In genomic region chr3:105436687-105437086, GRCh38 we compare ENCODE assay signal across 30 cellular contexts.
"Had no signal": no experiment of that assay in that cellular context is flagged by ENCODE, and none has a peak within 500 bp of the region (broad histone marks: within the 10 kb centered on the region; RNA-seq: fewer than 3 reads in every experiment).

No MANE protein-coding gene starts in this region.

- H3K27me3 ChIP-seq: ascending aorta, Peyer's patch, SJCRH30 had no signal

- DNase-seq: activated CD4-positive, alpha-beta T cell treated with anti-CD3 and anti-CD28 coated beads for 48 hours; activated CD4-positive, alpha-beta T cell treated with anti-CD3 and anti-CD28 coated beads, Interleukin-2, amount 50 U/mL, for 4 hours; activated CD4-positive, CD25-positive, alpha-beta regulatory T cell treated with anti-CD3 and anti-CD28 coated beads, Interleukin-2, amount 50 U/mL, for 72 hours; activated CD8-positive, alpha-beta memory T cell treated with anti-CD3 and anti-CD28 coated beads, Interleukin-2, amount 50 U/mL, for 48 hours; activated CD8-positive, alpha-beta T cell treated with anti-CD3 and anti-CD28 coated beads, Interleukin-2, amount 10 ng/mL, durations not matched to agents 7 days and 5 days; activated T-cell treated with anti-CD3 and anti-CD28 coated beads, Interleukin-2, amount 50 U/mL, for 1 hour; amniotic stem cell; cerebellar nuclear complex; Karpas-422; NCI-H1092; NCI-H1417; NCI-H1694; NCI-H2029; NCI-H2107; NCI-H2171 treated with DMSO at 0.1 percent for 48 hours; NCI-H345; NCI-H510A; NCI-H69; NK-92 treated with Interleukin-12 subunit alpha and Interleukin-12 subunit beta, amount 100 ng/mL, for 24 hours; Peyer's patch; Right ventricle myocardium superior; SJCRH30; SK-N-SH; T-helper 1 cell had no signal

- H3K9me3 ChIP-seq: ascending aorta, Peyer's patch, SJCRH30, SK-N-SH had no signal

- H3K4me2 ChIP-seq: SK-N-SH had no signal

- ATAC-seq: activated CD8-positive, alpha-beta T cell treated with anti-CD3 and anti-CD28 coated beads, Interleukin-2, amount 10 ng/mL, durations not matched to agents 7 days and 5 days; K562; WTC11 had no signal

- H3K9me3 Mint-ChIP-seq: activated naive CD4-positive, alpha-beta T cell treated with anti-CD3 and anti-CD28 coated beads, Interleukin-2, amount 50 U/mL, for 24 hours had no signal

- H3K27ac Mint-ChIP-seq: activated CD8-positive, alpha-beta T cell treated with anti-CD3 and anti-CD28 coated beads, Interleukin-2, amount 10 ng/mL, durations not matched to agents 7 days and 5 days; activated naive CD4-positive, alpha-beta T cell treated with anti-CD3 and anti-CD28 coated beads, Interleukin-2, amount 50 U/mL, for 24 hours; brain; WTC11 had no signal

- H3K4me3 ChIP-seq: ascending aorta, K562, Peyer's patch, SJCRH30 had no signal

- H3K4me1 Mint-ChIP-seq: activated naive CD4-positive, alpha-beta T cell treated with anti-CD3 and anti-CD28 coated beads, Interleukin-2, amount 50 U/mL, for 24 hours; brain had no signal

- H3K4me3 Mint-ChIP-seq: activated CD8-positive, alpha-beta T cell treated with anti-CD3 and anti-CD28 coated beads, Interleukin-2, amount 10 ng/mL, durations not matched to agents 7 days and 5 days; activated naive CD4-positive, alpha-beta T cell treated with anti-CD3 and anti-CD28 coated beads, Interleukin-2, amount 50 U/mL, for 24 hours; brain; WTC11 had no signal

- H3K36me3 ChIP-seq: ascending aorta, Peyer's patch, SJCRH30 had no signal

- H3K4me1 ChIP-seq: ascending aorta, Peyer's patch, SJCRH30 had no signal

- H3K36me3 Mint-ChIP-seq: activated naive CD4-positive, alpha-beta T cell treated with anti-CD3 and anti-CD28 coated beads, Interleukin-2, amount 50 U/mL, for 24 hours; brain had no signal

- FAIRE-seq: K562 had no signal

- H3K9ac ChIP-seq: SK-N-SH had no signal

- H3K27ac ChIP-seq: ascending aorta, Peyer's patch, RWPE1, SJCRH30 had no signal

- H3K27me3 Mint-ChIP-seq: activated naive CD4-positive, alpha-beta T cell treated with anti-CD3 and anti-CD28 coated beads, Interleukin-2, amount 50 U/mL, for 24 hours; brain had no signal
